Comparison of ENCODE assay signal across 8 cellular contexts in the genomic region with DNA sequence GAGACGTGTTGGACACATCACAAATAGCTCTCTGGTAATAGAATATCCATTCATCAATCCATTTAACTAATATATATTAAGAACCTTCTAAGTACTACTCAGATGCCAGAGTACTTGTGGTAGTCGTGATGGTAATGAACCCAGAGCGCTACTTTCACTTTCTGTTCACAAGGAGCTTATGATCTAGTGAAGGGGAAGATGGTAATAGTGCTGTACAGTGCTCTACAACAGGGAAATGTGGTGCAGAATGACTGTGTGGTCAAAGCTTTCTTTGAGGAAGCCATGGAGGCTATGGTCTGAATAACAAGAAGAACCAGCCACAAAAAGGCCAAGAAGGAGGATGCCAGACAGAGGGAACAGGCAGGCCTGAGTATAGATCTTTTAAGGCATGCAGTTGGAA.
DNase-seq lines count a peak whose midpoint lies in the region; ATAC-seq and TF ChIP-seq lines count a peak whose summit lies in the region.

No MANE protein-coding gene starts in this region.

- H3K36me3 ChIP-seq in CD8-positive, alpha-beta T cell (ENCODE audit: insufficient read depth, low read length): no peaks in the 10 kb centered on the region

- no peaks in the 10 kb centered on the region for H3K9me3 ChIP-seq in CD8-positive, alpha-beta T cell (ENCODE audit: low read length)

- no peak for TF ChIP-seq CTCF in CD8-positive, alpha-beta T cell (IDR thresholded peaks at IDR 0.05)

- H3K9me3 Mint-ChIP-seq in CD8-positive, alpha-beta T cell: no peaks in the 10 kb centered on the region
- no peaks in the 10 kb centered on the region for H3K9me3 Mint-ChIP-seq in activated naive CD8-positive, alpha-beta T cell (ENCODE audit: low read depth)
- no peaks in the 10 kb centered on the region for H3K9me3 Mint-ChIP-seq in natural killer cell treated with Interleukin-12 subunit alpha and Interleukin-12 subunit beta and Interleukin-15 and Interleukin-18, amount 100 ng/mL, for 72 hours

- ATAC-seq in CD8-positive, alpha-beta T cell: peak; percentile 79
- ATAC-seq in GM19467 (IDR thresholded peaks at IDR 0.05; ENCODE audit: unreplicated experiment) (peak; percentile 80), HG03558 (IDR thresholded peaks at IDR 0.05; ENCODE audit: extremely low read depth, unreplicated experiment) (peak; percentile 61)
- ATAC-seq in natural killer cell treated with Interleukin-12 subunit alpha and Interleukin-12 subunit beta and Interleukin-15 and Interleukin-18, amount 100 ng/mL, for 72 hours: peak; percentile 89 to 91

- peaks cover 22% of the 10 kb centered on the region for H3K4me1 Mint-ChIP-seq in CD8-positive, alpha-beta T cell (ENCODE audit: low read depth)
- H3K4me1 Mint-ChIP-seq in activated naive CD8-positive, alpha-beta T cell (ENCODE audit: low read depth): peaks cover 21% of the 10 kb centered on the region
- peaks cover 2 to 4% of the 10 kb centered on the region in 2 donors for H3K4me1 Mint-ChIP-seq in natural killer cell treated with Interleukin-12 subunit alpha and Interleukin-12 subunit beta and Interleukin-15 and Interleukin-18, amount 100 ng/mL, for 72 hours (ENCODE audit: low read depth in 2 of 2)

- peaks cover 25% of the 10 kb centered on the region for H3K4me1 ChIP-seq in CD8-positive, alpha-beta T cell (ENCODE audit: insufficient read depth, low read length)

- no peaks in the 10 kb centered on the region for H3K27me3 ChIP-seq in CD8-positive, alpha-beta T cell (ENCODE audit: insufficient read depth, low read length)

- no peak for DNase-seq in CD8-positive, alpha-beta T cell
- no peak for DNase-seq in natural killer cell treated with Interleukin-12 subunit alpha and Interleukin-12 subunit beta and Interleukin-15 and Interleukin-18, amount 100 ng/mL, for 72 hours (ENCODE audit: low spot score)
- no peak for DNase-seq in activated CD8-positive, alpha-beta memory T cell treated with anti-CD3 and anti-CD28 coated beads, Interleukin-2, amount 50 U/mL, for 48 hours
- DNase-seq in glomerular visceral epithelial cell (ENCODE audit: extremely low spot score) (no peak), NCI-H774 (lab: John Stamatoyannopoulos, UW) (no peak)

- no peak overlapping the region for H3K27ac ChIP-seq in CD8-positive, alpha-beta T cell (ENCODE audit: low read depth, low read length)

- peak overlapping the region; percentile 50 for H3K4me3 Mint-ChIP-seq in CD8-positive, alpha-beta T cell
- H3K4me3 Mint-ChIP-seq in activated naive CD8-positive, alpha-beta T cell: peak overlapping the region; percentile 67
- no peak overlapping the region for H3K4me3 Mint-ChIP-seq in natural killer cell treated with Interleukin-12 subunit alpha and Interleukin-12 subunit beta and Interleukin-15 and Interleukin-18, amount 100 ng/mL, for 72 hours

- no peaks in the 10 kb centered on the region for H3K36me3 Mint-ChIP-seq in CD8-positive, alpha-beta T cell
- H3K36me3 Mint-ChIP-seq in activated naive CD8-positive, alpha-beta T cell: no peaks in the 10 kb centered on the region
- H3K36me3 Mint-ChIP-seq in natural killer cell treated with Interleukin-12 subunit alpha and Interleukin-12 subunit beta and Interleukin-15 and Interleukin-18, amount 100 ng/mL, for 72 hours: no peaks in the 10 kb centered on the region

- peak overlapping the region; percentile 2 for H3K4me3 ChIP-seq in CD8-positive, alpha-beta T cell (ENCODE audit: low read depth, low read length)

- H3K27me3 Mint-ChIP-seq in CD8-positive, alpha-beta T cell (ENCODE audit: low read depth): no peaks in the 10 kb centered on the region
- no peaks in the 10 kb centered on the region for H3K27me3 Mint-ChIP-seq in activated naive CD8-positive, alpha-beta T cell
- peaks cover 0 to 3% of the 10 kb centered on the region in 2 donors for H3K27me3 Mint-ChIP-seq in natural killer cell treated with Interleukin-12 subunit alpha and Interleukin-12 subunit beta and Interleukin-15 and Interleukin-18, amount 100 ng/mL, for 72 hours

- intact Hi-C loops in CD8-positive, alpha-beta T cell (cut with DNase I, micrococcal nuclease): loop anchor here (5.0 to 10.0 kb wide), 3 partner anchors 257 to 760 kb away; partner anchors contain the start of gene STRAP (in 1 of the 2)

- POLR2A ChIA-PET in CD8-positive, alpha-beta T cell (lab: Charles Lee): interaction anchor here (0.8 to 4.0 kb wide), 6 partner anchors 12 to 61 kb away, joined by 3 to 23 read pairs (median 5); no protein-coding TSS in a partner anchor

- CTCF ChIA-PET in CD8-positive, alpha-beta T cell (lab: Charles Lee): interaction anchor here (1.1 to 5.7 kb wide), 9 partner anchors 14 to 250 kb away, joined by 3 to 277 read pairs (median 5); no protein-coding TSS in a partner anchor

- H3K27ac Mint-ChIP-seq in CD8-positive, alpha-beta T cell: peak overlapping the region; percentile 78
- H3K27ac Mint-ChIP-seq in activated naive CD8-positive, alpha-beta T cell: peak overlapping the region; percentile 65
- H3K27ac Mint-ChIP-seq in natural killer cell treated with Interleukin-12 subunit alpha and Interleukin-12 subunit beta and Interleukin-15 and Interleukin-18, amount 100 ng/mL, for 72 hours: no peak overlapping the region

Comparison
In these comparisons a context has a peak if more than half of its experiments do, and no peak if none do; other contexts are left out.
1. H3K27ac Mint-ChIP-seq: peak in CD8-positive, alpha-beta T cell (single experiment) and activated naive CD8-positive, alpha-beta T cell (single experiment); none in natural killer cell treated with Interleukin-12 subunit alpha and Interleukin-12 subunit beta and Interleukin-15 and Interleukin-18, amount 100 ng/mL, for 72 hours (0 of 2).
2. Peak in every context shown above with its lines, with median percentiles within 50 percentile points of each other: ATAC-seq.